18 cellular contexts compared by ENCODE assay signal in the genomic region with DNA sequence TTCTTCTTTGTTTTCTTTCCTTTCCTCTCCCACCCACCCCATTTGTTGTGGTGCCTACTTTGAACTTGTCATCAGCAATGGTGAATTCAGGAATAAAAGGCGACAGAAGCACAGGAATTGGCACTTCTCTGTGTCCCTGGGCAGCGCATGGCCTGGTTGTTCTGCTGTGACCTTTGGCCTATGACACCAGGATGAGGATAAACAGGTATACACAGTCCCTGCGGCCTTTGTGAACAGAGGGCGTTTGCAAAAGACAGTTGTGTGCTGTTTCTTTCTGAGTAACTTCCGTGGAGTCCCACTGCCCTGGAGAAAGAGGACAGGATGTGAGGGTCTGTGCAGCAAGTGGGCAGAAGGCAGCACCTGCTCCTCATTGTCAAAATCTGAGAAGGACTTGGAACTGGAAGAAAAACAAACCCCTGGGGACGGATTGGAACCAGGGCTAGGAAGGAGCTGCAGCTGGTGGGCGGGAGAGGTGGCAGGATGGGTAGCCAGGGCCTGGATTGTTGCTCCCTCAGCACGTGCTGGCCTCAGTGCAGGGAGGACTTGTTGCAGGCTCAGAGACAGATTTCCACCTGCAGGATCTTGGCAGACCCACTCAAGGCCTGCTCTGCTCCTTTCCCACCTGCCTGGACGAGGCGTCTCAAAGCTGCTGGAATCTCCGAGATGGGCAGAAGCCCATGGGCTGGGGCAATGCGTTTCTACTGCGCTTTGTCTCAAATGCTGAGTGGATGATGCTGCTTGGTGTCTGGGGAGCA.
DNase-seq lines count a peak whose midpoint lies in the region; ATAC-seq and TF ChIP-seq lines count a peak whose summit lies in the region.
"Had no signal": no experiment of that assay in that cellular context is flagged by ENCODE, and none has a peak within 500 bp of the region (broad histone marks: within the 10 kb centered on the region; RNA-seq: fewer than 3 reads in every experiment).

No MANE protein-coding gene starts in this region.

- no peaks in the 10 kb centered on the region for H3K36me3 Mint-ChIP-seq in glutamatergic neuron (ENCODE audit: unreplicated experiment)
- H3K36me3 Mint-ChIP-seq in activated naive CD4-positive, alpha-beta T cell treated with anti-CD3 and anti-CD28 coated beads, Interleukin-2, amount 50 U/mL, for 72 hours: no peaks in the 10 kb centered on the region
- H3K36me3 Mint-ChIP-seq: CD4-positive, CD25-positive, alpha-beta regulatory T cell had no signal

- no peaks in the 10 kb centered on the region for H3K79me1 ChIP-seq in neuronal stem cell (ENCODE audit: low read depth, low read length)

- H3K9me3 Mint-ChIP-seq in glutamatergic neuron (ENCODE audit: unreplicated experiment): peaks cover 7% of the 10 kb centered on the region
- H3K9me3 Mint-ChIP-seq in activated naive CD4-positive, alpha-beta T cell treated with anti-CD3 and anti-CD28 coated beads, Interleukin-2, amount 50 U/mL, for 72 hours: no peaks in the 10 kb centered on the region
- H3K9me3 Mint-ChIP-seq: CD4-positive, CD25-positive, alpha-beta regulatory T cell had no signal

- no peak overlapping the region for H3K4me2 ChIP-seq in neuronal stem cell (ENCODE audit: insufficient read depth, low read length, poor library complexity, severe bottlenecking)
- H3K4me2 ChIP-seq: A549 had no signal

- no peak for TF ChIP-seq CTCF in glutamatergic neuron (IDR thresholded peaks at IDR 0.05; ENCODE audit: partially characterized antibody, unreplicated experiment)

- no peak overlapping the region for H2AK5ac ChIP-seq in neuronal stem cell (ENCODE audit: low read depth, low read length)

- H3K27me3 Mint-ChIP-seq in glutamatergic neuron (ENCODE audit: unreplicated experiment): peaks cover 7% of the 10 kb centered on the region

- H2BK120ac ChIP-seq in neuronal stem cell (ENCODE audit: low read depth, low read length): no peak overlapping the region

- H3K4me1 Mint-ChIP-seq in glutamatergic neuron (ENCODE audit: low read depth, unreplicated experiment): peaks cover 31% of the 10 kb centered on the region
- H3K4me1 Mint-ChIP-seq: CD4-positive, CD25-positive, alpha-beta regulatory T cell had no signal

- peak overlapping the region; percentile 70 for H3K27ac Mint-ChIP-seq in glutamatergic neuron (ENCODE audit: unreplicated experiment)
- H3K27ac Mint-ChIP-seq in activated naive CD4-positive, alpha-beta T cell treated with anti-CD3 and anti-CD28 coated beads, Interleukin-2, amount 50 U/mL, for 72 hours: no peak overlapping the region
- H3K27ac Mint-ChIP-seq: CD4-positive, CD25-positive, alpha-beta regulatory T cell had no signal

- H3K36me3 ChIP-seq in SJCRH30 (no peaks in the 10 kb centered on the region; the same call in 1 of the 2 replicates), neuronal stem cell (replicated peaks in 1 of 2; ENCODE audit: control insufficient read depth in 2 of 2, insufficient read depth in 2 of 2, low read length in 2 of 2) (no peaks in the 10 kb centered on the region)
- H3K36me3 ChIP-seq: Peyer's patch had no signal

- H3K4me1 ChIP-seq in SJCRH30: peaks cover 18% of the 10 kb centered on the region
- H3K4me1 ChIP-seq in neuronal stem cell (ENCODE audit: control insufficient read depth in 2 of 2, insufficient read depth in 1 of 2, low read depth in 1 of 2, low read length in 2 of 2): peaks cover 5% of the 10 kb centered on the region in 2 donors
- H3K4me1 ChIP-seq: Peyer's patch had no signal

- H3K27ac ChIP-seq in SJCRH30: peak overlapping the region; percentile 62
- H3K27ac ChIP-seq in neuronal stem cell (replicated peaks; ENCODE audit: low read length): no peak overlapping the region
- H3K27ac ChIP-seq: Peyer's patch had no signal

- H3K18ac ChIP-seq in neuronal stem cell (ENCODE audit: low read length): peak overlapping the region; percentile 63

- H3K9ac ChIP-seq in neuronal stem cell (ENCODE audit: low read depth, low read length, poor library complexity): peak overlapping the region; percentile 6

- no peak overlapping the region for H3K14ac ChIP-seq in neuronal stem cell (ENCODE audit: low read length)

- no peak overlapping the region for H4K91ac ChIP-seq in neuronal stem cell (ENCODE audit: low read depth, low read length, poor library complexity)

- H2AFZ ChIP-seq in neuronal stem cell (ENCODE audit: low read length): peak overlapping the region; percentile 11

- no peak for ATAC-seq in activated naive CD4-positive, alpha-beta T cell treated with anti-CD3 and anti-CD28 coated beads, Interleukin-2, amount 50 U/mL, for 72 hours
- ATAC-seq: A549, HCT116 had no signal

- H2BK15ac ChIP-seq in neuronal stem cell (ENCODE audit: low read length): no peak overlapping the region

- H3K4me3 ChIP-seq in SJCRH30 (no peak overlapping the region), neuronal stem cell (ENCODE audit: low read length in 2 of 2) (no peak overlapping the region)
- H3K4me3 ChIP-seq: A549, Peyer's patch had no signal

- DNase-seq in ELF-1 (ENCODE audit: low read depth, low spot score) (peak; percentile 31), SJCRH30 (peak; percentile 89 to 96), glutamatergic neuron (peak; percentile 48), neuronal stem cell (ENCODE audit: low spot score) (no peak), NCI-H1105 (lab: John Stamatoyannopoulos, UW) (no peak), hypothalamus (lab: John Stamatoyannopoulos, UW) (no peak)
- no peak for DNase-seq in activated naive CD4-positive, alpha-beta T cell treated with anti-CD3 and anti-CD28 coated beads, Interleukin-2, amount 50 U/mL, for 72 hours (ENCODE audit: low spot score in 2 of 2)
- DNase-seq: CD4-positive, CD25-positive, alpha-beta regulatory T cell; DND-41; GDM1; Kasumi-1; NCI-H1417; NCI-H187; NCI-H345; NCI-H82; Peyer's patch had no signal

- no peak overlapping the region for H2BK5ac ChIP-seq in neuronal stem cell (ENCODE audit: low read length)

- H3K27me3 ChIP-seq in SJCRH30 (no peaks in the 10 kb centered on the region), neuronal stem cell (ENCODE audit: control insufficient read depth in 3 of 3, insufficient read depth in 3 of 3, low read depth in 1 of 3, low read length in 3 of 3) (no peaks in the 10 kb centered on the region)
- H3K27me3 ChIP-seq: Peyer's patch had no signal

- H4K8ac ChIP-seq in neuronal stem cell (ENCODE audit: low read depth, low read length): no peak overlapping the region

- H3K4ac ChIP-seq in neuronal stem cell (ENCODE audit: low read length): no peak overlapping the region

- no peak overlapping the region for H3K23ac ChIP-seq in neuronal stem cell (ENCODE audit: low read depth, low read length, poor library complexity)

- H3K9me3 ChIP-seq in SJCRH30 (replicated peaks): no peaks in the 10 kb centered on the region; the same call in 1 of the 2 replicates
- no peaks in the 10 kb centered on the region for H3K9me3 ChIP-seq in neuronal stem cell (replicated peaks in 1 of 2; ENCODE audit: control insufficient read depth in 2 of 2, insufficient read depth in 1 of 2, low read depth in 1 of 2, low read length in 2 of 2)
- H3K9me3 ChIP-seq: A549, Peyer's patch had no signal

- peak overlapping the region; percentile 30 for H2BK12ac ChIP-seq in neuronal stem cell (ENCODE audit: low read length)

- no CpG with 5 or more reads among the region's 13 CpGs for WGBS in neuronal stem cell (ENCODE audit: extremely low coverage in 2 of 2, insufficient read length in 2 of 2, insufficient replicate concordance in 1 of 2), 2 donors

- peak overlapping the region; percentile 17 for H3K4me3 Mint-ChIP-seq in glutamatergic neuron (ENCODE audit: unreplicated experiment)
- H3K4me3 Mint-ChIP-seq: CD4-positive, CD25-positive, alpha-beta regulatory T cell had no signal

Comparison
In these comparisons a context has a peak if more than half of its experiments do, and no peak if none do; other contexts are left out.
1. DNase-seq: peak in ELF-1 (single experiment), SJCRH30 (2 of 2) and glutamatergic neuron (single experiment); none in neuronal stem cell (single experiment), NCI-H1105 (single experiment), hypothalamus (0 of 51) and activated naive CD4-positive, alpha-beta T cell treated with anti-CD3 and anti-CD28 coated beads, Interleukin-2, amount 50 U/mL, for 72 hours (0 of 2).